ENCODE assay signal across 1 cellular context in genomic region chr7:128166603-128167315, GRCh38.
TF ChIP-seq lines count a peak whose summit lies in the region.

No MANE protein-coding gene starts in this region.

TF ChIP-seq in HEK293, 187 proteins besides CTCF, POLR2A, EP300 and RAD21 (continued from another document):
- peak; percentile 92 for TF ChIP-seq ZNF398 (tag by site-specific recombination; IDR thresholded peaks at IDR 0.05)
